In genomic region chr12:1920971-1921370, GRCh38 we compare ENCODE assay signal across 11 cellular contexts. TPM values are rescaled to one million over a fixed set of nuclear protein-coding genes. Genes with fewer than 3 reads are reported as not detected.
DNase-seq lines count a peak whose midpoint lies in the region; ATAC-seq and TF ChIP-seq lines count a peak whose summit lies in the region.
"Had no signal": no experiment of that assay in that cellular context is flagged by ENCODE, and none has a peak within 500 bp of the region (broad histone marks: within the 10 kb centered on the region; RNA-seq: fewer than 3 reads in every experiment).

No MANE protein-coding gene starts in this region.

- no peaks in the 10 kb centered on the region for H3K36me3 Mint-ChIP-seq in osteocyte (ENCODE audit: unreplicated experiment)
- H3K36me3 Mint-ChIP-seq: naive thymus-derived CD8-positive, alpha-beta T cell had no signal

- H3K4me3 ChIP-seq in colonic mucosa: no peak overlapping the region

- H3K27ac ChIP-seq in colonic mucosa: no peak overlapping the region

- DNase-seq in GDM1 (lab: John Stamatoyannopoulos, UW) (peak; percentile 92), HuH-7.5 (ENCODE audit: low spot score) (peak; percentile 5), colonic mucosa (peak; percentile 24), osteocyte (ENCODE audit: extremely low spot score, unreplicated experiment) (peak; percentile 78), hypothalamus (lab: John Stamatoyannopoulos, UW) (no peak), RPMI8226 (no peak)
- DNase-seq: DMS79 treated with DMSO at 0.1 percent for 48 hours, NCI-H1417, NCI-H748 treated with DMSO at 0.1 percent for 48 hours had no signal

- intact Hi-C loops in colonic mucosa (cut with DNase I): no loop called here

- H3K27ac Mint-ChIP-seq in osteocyte (ENCODE audit: unreplicated experiment): no peak overlapping the region
- H3K27ac Mint-ChIP-seq: naive thymus-derived CD8-positive, alpha-beta T cell had no signal

- H3K27me3 Mint-ChIP-seq in osteocyte (ENCODE audit: unreplicated experiment): peaks cover 38% of the 10 kb centered on the region

- no peaks in the 10 kb centered on the region for H3K27me3 ChIP-seq in colonic mucosa

- H3K9me3 ChIP-seq in colonic mucosa: no peaks in the 10 kb centered on the region

- no peak overlapping the region for H3K4me3 Mint-ChIP-seq in osteocyte (ENCODE audit: unreplicated experiment)
- H3K4me3 Mint-ChIP-seq: naive thymus-derived CD8-positive, alpha-beta T cell had no signal

- TF ChIP-seq CTCF in colonic mucosa (IDR thresholded peaks at IDR 0.05) (no peak), osteocyte (IDR thresholded peaks at IDR 0.05) (no peak)

- ATAC-seq in HG03135 (IDR thresholded peaks at IDR 0.05; ENCODE audit: unreplicated experiment): no peak
- ATAC-seq: naive thymus-derived CD8-positive, alpha-beta T cell had no signal

- no peaks in the 10 kb centered on the region for H3K9me3 Mint-ChIP-seq in osteocyte (ENCODE audit: unreplicated experiment)

- H3K4me1 ChIP-seq in colonic mucosa: no peaks in the 10 kb centered on the region

- H3K9ac ChIP-seq in colonic mucosa (ENCODE audit: low read depth in 2 of 2, low read length in 2 of 2): no peak overlapping the region

- H3K36me3 ChIP-seq in colonic mucosa: no peaks in the 10 kb centered on the region

- H3K4me1 Mint-ChIP-seq in osteocyte (ENCODE audit: unreplicated experiment): peaks cover 10% of the 10 kb centered on the region

RNA-seq across cellular contexts. Expression of gene CACNA2D4, which starts 2.5 kb away (rescaled TPM):
- 1 to 10 TPM; 3.3 to 3.7 TPM for total RNA-seq in colonic mucosa
- not detected in 2 replicates for total RNA-seq in osteocyte

Comparison
In these comparisons a context has a peak if more than half of its experiments do, and no peak if none do; other contexts are left out.
1. DNase-seq: peak in GDM1 (single experiment), HuH-7.5 (single experiment), colonic mucosa (single experiment) and osteocyte (single experiment); none in hypothalamus (0 of 51) and RPMI8226 (single experiment).